Comparison of ENCODE assay signal across 8 cellular contexts in genomic region chr4:37682701-37683401, GRCh38. TPM values are rescaled to one million over a fixed set of nuclear protein-coding genes. Genes with fewer than 3 reads are reported as not detected.
A peak's percentile ranks its signal among the peaks of the same experiment; 100 is the strongest.
DNase-seq lines count a peak whose midpoint lies in the region; ATAC-seq, FAIRE-seq and TF ChIP-seq lines count a peak whose summit lies in the region.

No MANE protein-coding gene starts in this region.

- no peak overlapping the region for H3K4me3 ChIP-seq in thyroid gland (replicated peaks in 1 of 3)

- H3K27ac Mint-ChIP-seq in glutamatergic neuron (ENCODE audit: unreplicated experiment), result no peak overlapping the region

- H3K27me3 Mint-ChIP-seq in glutamatergic neuron (ENCODE audit: unreplicated experiment), result peaks cover 4% of the 10 kb centered on the region

- no peak overlapping the region for H3K27ac ChIP-seq in thyroid gland

- ATAC-seq in GM21529 (IDR thresholded peaks at IDR 0.05; ENCODE audit: unreplicated experiment), result peak; percentile 21

- H3K4me1 Mint-ChIP-seq in glutamatergic neuron (ENCODE audit: low read depth, unreplicated experiment), result peaks cover 8% of the 10 kb centered on the region

- 79 to 86% methylated on average over 7 of the region's 7 CpGs for WGBS in thyroid gland, 2 donors

- intact Hi-C loops in thyroid gland (cut with DNase I), result loop anchor here (10.0 kb wide), 1 partner anchor 78 kb away; no protein-coding TSS in a partner anchor

- no peak for FAIRE-seq in frontal cortex (lab: Jason Lieb, UNC)

- no peaks in the 10 kb centered on the region for H3K9me3 Mint-ChIP-seq in glutamatergic neuron (ENCODE audit: unreplicated experiment)

- TF ChIP-seq POLR2A in thyroid gland (IDR thresholded peaks at IDR 0.05), result no peak

- peak overlapping the region; percentile 34 for H3K4me3 Mint-ChIP-seq in glutamatergic neuron (ENCODE audit: unreplicated experiment)

- peaks cover 31 to 52% of the 10 kb centered on the region in 2 donors for H3K4me1 ChIP-seq in thyroid gland

- no peak for TF ChIP-seq CTCF in glutamatergic neuron (IDR thresholded peaks at IDR 0.05; ENCODE audit: partially characterized antibody, unreplicated experiment)
- no peak for TF ChIP-seq CTCF in thyroid gland (IDR thresholded peaks at IDR 0.05)

- DNase-seq in EL, result peak; percentile 12
- DNase-seq in NCI-H226, result peak; percentile 57
- DNase-seq in glutamatergic neuron, result no peak
- no peak for DNase-seq in SW480 (ENCODE audit: low spot score)
- DNase-seq in NCI-H82 treated with DMSO at 0.1 percent for 48 hours (lab: John Stamatoyannopoulos, UW; ENCODE audit: unreplicated experiment), result no peak
- no peak for DNase-seq in frontal cortex (ENCODE audit: low spot score in 2 of 2)
- DNase-seq in thyroid gland, result no peak

- H3K36me3 Mint-ChIP-seq in glutamatergic neuron (ENCODE audit: unreplicated experiment), result no peaks in the 10 kb centered on the region

- no peaks in the 10 kb centered on the region for H3K27me3 ChIP-seq in thyroid gland

- H3K36me3 ChIP-seq in thyroid gland, result peaks cover 0 to 3% of the 10 kb centered on the region in 2 donors

- H3K9me3 ChIP-seq in thyroid gland, result no peaks in the 10 kb centered on the region

RNA-seq across cellular contexts. Expression of gene RELL1, which starts 3.3 kb away (rescaled TPM):
- 21.2 TPM for total RNA-seq in glutamatergic neuron (ENCODE audit: unreplicated experiment)
- 38.7 TPM for total RNA-seq in frontal cortex
- 100 to 1,000 TPM; 105 to 123 (median 116) TPM for total RNA-seq in thyroid gland

Comparison
In these comparisons a context has a peak if more than half of its experiments do, and no peak if none do; other contexts are left out.
1. DNase-seq: peak in EL (single experiment) and NCI-H226 (single experiment); none in glutamatergic neuron (single experiment), SW480 (single experiment), NCI-H82 treated with DMSO at 0.1 percent for 48 hours (single experiment), frontal cortex (0 of 2) and thyroid gland (0 of 2).